Comparison of ENCODE assay signal across 27 cellular contexts in genomic region chr11:35248558-35249323, GRCh38.
DNase-seq lines count a peak whose midpoint lies in the region; ATAC-seq and TF ChIP-seq lines count a peak whose summit lies in the region.
"Had no signal": no experiment of that assay in that cellular context is flagged by ENCODE, and none has a peak within 500 bp of the region (broad histone marks: within the 10 kb centered on the region; RNA-seq: fewer than 3 reads in every experiment).

No MANE protein-coding gene starts in this region.

- POLR2A ChIA-PET in activated CD8-positive, alpha-beta T cell treated with anti-CD3 and anti-CD28 coated beads, Interleukin-2, amount 10 ng/mL, durations not matched to agents 7 days and 5 days (lab: Charles Lee): no interaction called here
- POLR2A ChIA-PET in activated CD8-positive, alpha-beta T cell treated with anti-CD3 and anti-CD28 coated beads for 36 hours (lab: Charles Lee): no interaction called here
- POLR2A ChIA-PET in IMR-90 (lab: Charles Lee; ENCODE audit: unreplicated experiment): no interaction called here

- H2BK15ac ChIP-seq in IMR-90 (ENCODE audit: low read depth, low read length): no peak overlapping the region

- peaks cover 5% of the 10 kb centered on the region; the same call in 1 of the 2 replicates for H3K9me1 ChIP-seq in IMR-90 (ENCODE audit: insufficient read depth, low read length)

- peak overlapping the region; percentile 22 for H3K27ac Mint-ChIP-seq in activated CD8-positive, alpha-beta T cell treated with anti-CD3 and anti-CD28 coated beads, Interleukin-2, amount 10 ng/mL, durations not matched to agents 7 days and 5 days
- no peak overlapping the region for H3K27ac Mint-ChIP-seq in activated CD8-positive, alpha-beta T cell treated with anti-CD3 and anti-CD28 coated beads for 36 hours
- H3K27ac Mint-ChIP-seq in effector memory CD8-positive, alpha-beta T cell: peak overlapping the region; percentile 98
- peak overlapping the region; percentile 64 for H3K27ac Mint-ChIP-seq in stimulated activated effector memory CD8-positive, alpha-beta T cell treated with anti-CD3 and anti-CD28 coated beads, Interleukin-12 subunit alpha, Interleukin-12 subunit beta, amount 100 ng/mL, for 72 hours

- no peak overlapping the region for H3K14ac ChIP-seq in IMR-90 (replicated peaks; ENCODE audit: low read depth, low read length)
- no peak overlapping the region for H3K14ac ChIP-seq in trophoblast cell (ENCODE audit: low read length)

- H3K27ac ChIP-seq in IMR-90 (ENCODE audit: insufficient read depth, low read length) (no peak overlapping the region), prostate gland (no peak overlapping the region), trophoblast cell (ENCODE audit: low read depth, low read length) (no peak overlapping the region)
- H3K27ac ChIP-seq: left ventricle myocardium inferior had no signal

- no peak overlapping the region for H2BK120ac ChIP-seq in IMR-90 (ENCODE audit: low read depth, low read length)
- H2BK120ac ChIP-seq in trophoblast cell (ENCODE audit: insufficient read depth, low read length, poor library complexity): no peak overlapping the region

- H4K20me1 ChIP-seq in IMR-90 (ENCODE audit: insufficient read depth, low read length): no peaks in the 10 kb centered on the region

- H4K8ac ChIP-seq in IMR-90 (ENCODE audit: low read depth in 2 of 2, low read length in 2 of 2) (no peak overlapping the region), trophoblast cell (ENCODE audit: low read depth, low read length) (no peak overlapping the region)

- H4K12ac ChIP-seq in trophoblast cell (ENCODE audit: low read depth, low read length): no peak overlapping the region

- H3K27me3 ChIP-seq in IMR-90 (ENCODE audit: control insufficient read depth, insufficient read depth, low read length): no peaks in the 10 kb centered on the region
- H3K27me3 ChIP-seq in prostate gland (replicated peaks; ENCODE audit: insufficient read depth): no peaks in the 10 kb centered on the region
- H3K27me3 ChIP-seq in trophoblast cell (ENCODE audit: insufficient read depth, low read length): no peaks in the 10 kb centered on the region
- H3K27me3 ChIP-seq: tibial artery had no signal

- H3K27me3 Mint-ChIP-seq in activated CD8-positive, alpha-beta T cell treated with anti-CD3 and anti-CD28 coated beads, Interleukin-2, amount 10 ng/mL, durations not matched to agents 7 days and 5 days (ENCODE audit: low read depth): no peaks in the 10 kb centered on the region
- H3K27me3 Mint-ChIP-seq in activated CD8-positive, alpha-beta T cell treated with anti-CD3 and anti-CD28 coated beads for 36 hours: no peaks in the 10 kb centered on the region
- no peaks in the 10 kb centered on the region for H3K27me3 Mint-ChIP-seq in effector memory CD8-positive, alpha-beta T cell
- H3K27me3 Mint-ChIP-seq: activated naive CD8-positive, alpha-beta T cell treated with anti-CD3 and anti-CD28 coated beads, Interleukin-2, amount 10 ng/mL, durations not matched to agents 7 days and 5 days; stimulated activated naive CD8-positive, alpha-beta T cell treated with anti-CD3 and anti-CD28 coated beads, Interleukin-15, Interleukin-2, amounts not matched to agents 100 ng/mL and 50 ng/mL, for 24 hours had no signal

- ATAC-seq in activated CD8-positive, alpha-beta T cell treated with anti-CD3 and anti-CD28 coated beads, Interleukin-2, amount 10 ng/mL, durations not matched to agents 7 days and 5 days: no peak
- no peak for ATAC-seq in activated CD8-positive, alpha-beta T cell treated with anti-CD3 and anti-CD28 coated beads for 36 hours
- ATAC-seq in IMR-90 (ENCODE audit: low read depth) (no peak), HG02885 (IDR thresholded peaks at IDR 0.05; ENCODE audit: poor library complexity, unreplicated experiment) (no peak)
- ATAC-seq in effector memory CD8-positive, alpha-beta T cell (replicated peaks): no peak
- ATAC-seq in stimulated activated effector memory CD8-positive, alpha-beta T cell treated with anti-CD3 and anti-CD28 coated beads, Interleukin-12 subunit alpha, Interleukin-12 subunit beta, amount 100 ng/mL, for 72 hours: no peak
- ATAC-seq: GM12878, HCT116 had no signal

- peaks cover 46% of the 10 kb centered on the region for H3K4me1 Mint-ChIP-seq in activated CD8-positive, alpha-beta T cell treated with anti-CD3 and anti-CD28 coated beads, Interleukin-2, amount 10 ng/mL, durations not matched to agents 7 days and 5 days (ENCODE audit: low read depth)
- peaks cover 53% of the 10 kb centered on the region for H3K4me1 Mint-ChIP-seq in activated CD8-positive, alpha-beta T cell treated with anti-CD3 and anti-CD28 coated beads for 36 hours (ENCODE audit: low read depth)
- H3K4me1 Mint-ChIP-seq in effector memory CD8-positive, alpha-beta T cell (ENCODE audit: low read depth in 2 of 2): peaks cover 33 to 34% of the 10 kb centered on the region in 2 donors
- H3K4me1 Mint-ChIP-seq in stimulated activated effector memory CD8-positive, alpha-beta T cell treated with anti-CD3 and anti-CD28 coated beads, Interleukin-12 subunit alpha, Interleukin-12 subunit beta, amount 100 ng/mL, for 72 hours: peaks cover 34% of the 10 kb centered on the region

- H3K9me3 ChIP-seq in IMR-90 (ENCODE audit: control insufficient read depth, insufficient read depth, low read length) (no peaks in the 10 kb centered on the region; the same call in 1 of the 2 replicates), prostate gland (no peaks in the 10 kb centered on the region), trophoblast cell (ENCODE audit: insufficient read depth, low read depth, low read length) (peaks cover 2% of the 10 kb centered on the region)
- H3K9me3 ChIP-seq: esophagus squamous epithelium, left ventricle myocardium inferior, tibial artery had no signal

- no peak overlapping the region for H3K4me2 ChIP-seq in IMR-90 (ENCODE audit: low read depth, low read length)
- no peak overlapping the region for H3K4me2 ChIP-seq in trophoblast cell (ENCODE audit: low read length)

- dilution Hi-C loops in IMR-90 (cut with HindIII; ENCODE audit: low sequenced_read_pairs, unreplicated experiment): no loop called here

- H3K79me1 ChIP-seq in IMR-90 (ENCODE audit: low read depth in 1 of 2, low read length in 2 of 2) (no peaks in the 10 kb centered on the region), trophoblast cell (ENCODE audit: low read length) (no peaks in the 10 kb centered on the region)

- H3K9me3 Mint-ChIP-seq in activated CD8-positive, alpha-beta T cell treated with anti-CD3 and anti-CD28 coated beads, Interleukin-2, amount 10 ng/mL, durations not matched to agents 7 days and 5 days (ENCODE audit: insufficient read depth): peaks cover 19% of the 10 kb centered on the region
- peaks cover 7% of the 10 kb centered on the region for H3K9me3 Mint-ChIP-seq in activated CD8-positive, alpha-beta T cell treated with anti-CD3 and anti-CD28 coated beads for 36 hours
- H3K9me3 Mint-ChIP-seq in effector memory CD8-positive, alpha-beta T cell: no peaks in the 10 kb centered on the region
- H3K9me3 Mint-ChIP-seq in stimulated activated effector memory CD8-positive, alpha-beta T cell treated with anti-CD3 and anti-CD28 coated beads, Interleukin-12 subunit alpha, Interleukin-12 subunit beta, amount 100 ng/mL, for 72 hours: no peaks in the 10 kb centered on the region
- H3K9me3 Mint-ChIP-seq: stimulated activated naive CD8-positive, alpha-beta T cell treated with anti-CD3 and anti-CD28 coated beads, Interleukin-15, Interleukin-2, amounts not matched to agents 100 ng/mL and 50 ng/mL, for 24 hours had no signal

- no peak overlapping the region for H2BK12ac ChIP-seq in trophoblast cell (ENCODE audit: low read length)

- H3K79me2 ChIP-seq in trophoblast cell (ENCODE audit: control insufficient read depth, insufficient read depth, low read length, poor library complexity): no peaks in the 10 kb centered on the region

- WGBS in IMR-90 (ENCODE audit: extremely low coverage in 2 of 2, insufficient read length in 1 of 2), 2 experiments: 64% methylated on average over 2 of the region's 4 CpGs; no CpG with 5 or more reads in 1 of the 2 experiments
- 72% methylated on average over 4 of the region's 4 CpGs for WGBS in prostate gland
- WGBS in trophoblast cell (ENCODE audit: extremely low coverage, insufficient coverage, insufficient read length): no CpG with 5 or more reads among the region's 4 CpGs

- H3K36me3 ChIP-seq in IMR-90 (ENCODE audit: control insufficient read depth, insufficient read depth, low read length) (no peaks in the 10 kb centered on the region), prostate gland (no peaks in the 10 kb centered on the region), trophoblast cell (ENCODE audit: control insufficient read depth in 1 of 2, insufficient read depth in 2 of 2, low read length in 2 of 2) (no peaks in the 10 kb centered on the region)
- H3K36me3 ChIP-seq: esophagus squamous epithelium, left ventricle myocardium inferior, tibial artery had no signal

- H3K4me1 ChIP-seq in IMR-90 (ENCODE audit: control insufficient read depth, insufficient read depth, low read length) (peaks cover 5% of the 10 kb centered on the region; the same call in 1 of the 2 replicates), prostate gland (replicated peaks) (no peaks in the 10 kb centered on the region), trophoblast cell (ENCODE audit: control insufficient read depth in 1 of 2, insufficient read depth in 2 of 2, low read length in 2 of 2) (peaks cover 0 to 3% of the 10 kb centered on the region in 2 experiments)

- no peak overlapping the region for H3K9ac ChIP-seq in IMR-90 (ENCODE audit: low read depth, low read length)
- no peak overlapping the region for H3K9ac ChIP-seq in trophoblast cell (ENCODE audit: low read length)

- H2AFZ ChIP-seq in IMR-90 (replicated peaks; ENCODE audit: low read length, poor library complexity): no peak overlapping the region
- no peak overlapping the region for H2AFZ ChIP-seq in trophoblast cell (ENCODE audit: insufficient read depth, low read length, poor library complexity)

- intact Hi-C loops in activated CD8-positive, alpha-beta T cell treated with anti-CD3 and anti-CD28 coated beads for 36 hours (cut with micrococcal nuclease): no loop called here
- intact Hi-C loops in IMR-90 (cut with micrococcal nuclease): no loop called here
- intact Hi-C loops in prostate gland (cut with DNase I): no loop called here

- no peak overlapping the region for H2AK9ac ChIP-seq in IMR-90 (replicated peaks; ENCODE audit: low read depth, low read length, poor library complexity)

- H2BK20ac ChIP-seq in IMR-90 (ENCODE audit: low read depth, low read length): no peak overlapping the region

- CTCF ChIA-PET in activated CD8-positive, alpha-beta T cell treated with anti-CD3 and anti-CD28 coated beads, Interleukin-2, amount 10 ng/mL, durations not matched to agents 7 days and 5 days (lab: Charles Lee): no interaction called here
- CTCF ChIA-PET in activated CD8-positive, alpha-beta T cell treated with anti-CD3 and anti-CD28 coated beads for 36 hours (lab: Charles Lee): interaction anchor here (1.3 kb wide), 1 partner anchor 143 kb away, joined by 3 read pairs; no protein-coding TSS in a partner anchor
- CTCF ChIA-PET in IMR-90 (lab: Yijun Ruan, JAX): no interaction called here

- H2AK5ac ChIP-seq in IMR-90 (ENCODE audit: low read depth, low read length) (no peak overlapping the region), trophoblast cell (ENCODE audit: low read length) (no peak overlapping the region)

- H3K56ac ChIP-seq in IMR-90 (ENCODE audit: extremely low read depth, insufficient read depth, low read length): no peak overlapping the region

- BruUV-seq in IMR-90 (replicated peaks; lab: Mats Ljungman, UMichigan): no TSS peak

- TF ChIP-seq RAD21 in IMR-90 (IDR thresholded peaks at IDR 0.05; ENCODE audit: low read length): no peak

- H3K4me3 ChIP-seq in IMR-90 (ENCODE audit: insufficient read depth, low read depth, low read length) (no peak overlapping the region), prostate gland (no peak overlapping the region), trophoblast cell (ENCODE audit: low read depth, low read length) (no peak overlapping the region)
- H3K4me3 ChIP-seq: esophagus squamous epithelium, GM12878, left ventricle myocardium inferior, tibial artery had no signal

- H3K4ac ChIP-seq in IMR-90 (ENCODE audit: low read depth, low read length): no peak overlapping the region
- H3K4ac ChIP-seq in trophoblast cell (ENCODE audit: low read depth, low read length): no peak overlapping the region

- H3K18ac ChIP-seq in IMR-90 (ENCODE audit: low read depth, low read length) (no peak overlapping the region), trophoblast cell (ENCODE audit: low read length) (no peak overlapping the region)

- no peak for TF ChIP-seq CTCF in activated CD8-positive, alpha-beta T cell treated with anti-CD3 and anti-CD28 coated beads for 36 hours (IDR thresholded peaks at IDR 0.05)
- TF ChIP-seq CTCF in IMR-90 (conservative IDR thresholded peaks at IDR 0.05; ENCODE audit: low read depth, low read length): no peak
- TF ChIP-seq CTCF in prostate gland (IDR thresholded peaks at IDR 0.05): no peak

- H3K36me3 Mint-ChIP-seq in activated CD8-positive, alpha-beta T cell treated with anti-CD3 and anti-CD28 coated beads, Interleukin-2, amount 10 ng/mL, durations not matched to agents 7 days and 5 days (ENCODE audit: low read depth): peaks cover 32% of the 10 kb centered on the region
- H3K36me3 Mint-ChIP-seq in activated CD8-positive, alpha-beta T cell treated with anti-CD3 and anti-CD28 coated beads for 36 hours (ENCODE audit: low read depth): peaks cover 4% of the 10 kb centered on the region
- H3K36me3 Mint-ChIP-seq in effector memory CD8-positive, alpha-beta T cell (ENCODE audit: insufficient read depth): peaks cover 19% of the 10 kb centered on the region
- H3K36me3 Mint-ChIP-seq in stimulated activated effector memory CD8-positive, alpha-beta T cell treated with anti-CD3 and anti-CD28 coated beads, Interleukin-12 subunit alpha, Interleukin-12 subunit beta, amount 100 ng/mL, for 72 hours: no peaks in the 10 kb centered on the region

- H3K4me3 Mint-ChIP-seq in activated CD8-positive, alpha-beta T cell treated with anti-CD3 and anti-CD28 coated beads, Interleukin-2, amount 10 ng/mL, durations not matched to agents 7 days and 5 days: no peak overlapping the region
- H3K4me3 Mint-ChIP-seq in activated CD8-positive, alpha-beta T cell treated with anti-CD3 and anti-CD28 coated beads for 36 hours: no peak overlapping the region
- H3K4me3 Mint-ChIP-seq in effector memory CD8-positive, alpha-beta T cell: peak overlapping the region in 1 of 2 donors; percentile 55
- no peak overlapping the region for H3K4me3 Mint-ChIP-seq in stimulated activated effector memory CD8-positive, alpha-beta T cell treated with anti-CD3 and anti-CD28 coated beads, Interleukin-12 subunit alpha, Interleukin-12 subunit beta, amount 100 ng/mL, for 72 hours
- H3K4me3 Mint-ChIP-seq: stimulated activated naive CD8-positive, alpha-beta T cell treated with anti-CD3 and anti-CD28 coated beads, Interleukin-15, Interleukin-2, amounts not matched to agents 100 ng/mL and 50 ng/mL, for 24 hours had no signal

- DNase-seq in activated CD8-positive, alpha-beta T cell treated with anti-CD3 and anti-CD28 coated beads, Interleukin-2, amount 10 ng/mL, durations not matched to agents 7 days and 5 days: no peak
- DNase-seq in activated CD8-positive, alpha-beta T cell treated with anti-CD3 and anti-CD28 coated beads for 36 hours: no peak
- no peak for DNase-seq in IMR-90
- no peak for DNase-seq in effector memory CD8-positive, alpha-beta T cell
- no peak for DNase-seq in stimulated activated effector memory CD8-positive, alpha-beta T cell treated with anti-CD3 and anti-CD28 coated beads, Interleukin-12 subunit alpha, Interleukin-12 subunit beta, amount 100 ng/mL, for 72 hours (ENCODE audit: low spot score in 2 of 2)
- no peak for DNase-seq in prostate gland (ENCODE audit: low spot score)
- no peak for DNase-seq in trophoblast cell
- DNase-seq: activated CD8-positive, alpha-beta memory T cell treated with anti-CD3 and anti-CD28 coated beads, Interleukin-2, amount 50 U/mL, for 4 hours; activated naive CD8-positive, alpha-beta T cell treated with anti-CD3 and anti-CD28 coated beads, Interleukin-2, amount 10 ng/mL, durations not matched to agents 7 days and 5 days; AML-193; COR-L47; DND-41; esophagus squamous epithelium; hippocampal formation; left ventricle myocardium inferior; midbrain; NCI-H1092 treated with DMSO at 0.1 percent for 48 hours; NCI-H2029; NCI-H2227 treated with DMSO at 0.1 percent for 48 hours; NCI-H748 treated with DMSO at 0.1 percent for 48 hours; stimulated activated CD4-positive, alpha-beta T cell treated with anti-CD3 and anti-CD28 coated beads, Interleukin-15, amount 100 ng/mL, for 24 hours; T-helper 9 cell; tibial artery had no signal

- H3K23ac ChIP-seq in IMR-90 (ENCODE audit: low read depth, low read length) (no peak overlapping the region), trophoblast cell (ENCODE audit: low read length) (no peak overlapping the region)

- H4K91ac ChIP-seq in IMR-90 (ENCODE audit: insufficient read depth, low read depth, low read length) (no peak overlapping the region), trophoblast cell (ENCODE audit: low read depth, low read length) (no peak overlapping the region)

- no peak overlapping the region for H4K5ac ChIP-seq in IMR-90 (ENCODE audit: low read depth, low read length)

- in situ Hi-C loops in IMR-90 (cut with MboI; ENCODE audit: low sequenced_read_pairs): no loop called here

- TF ChIP-seq POLR2A in IMR-90 (IDR thresholded peaks at IDR 0.05; ENCODE audit: low read depth, low read length) (no peak), prostate gland (IDR thresholded peaks at IDR 0.05) (no peak)

- no peak overlapping the region for H2BK5ac ChIP-seq in IMR-90 (ENCODE audit: low read depth, low read length, poor library complexity, severe bottlenecking)
- H2BK5ac ChIP-seq in trophoblast cell (ENCODE audit: low read depth, low read length, poor library complexity): no peak overlapping the region
